In genomic region chr3:57303520-57303919, GRCh38 we compare ENCODE assay signal across 10 cellular contexts. TPM values are rescaled to one million over a fixed set of nuclear protein-coding genes. Genes with fewer than 3 reads are reported as not detected.
"Had no signal": no experiment of that assay in that cellular context is flagged by ENCODE, and none has a peak within 500 bp of the region (broad histone marks: within the 10 kb centered on the region; RNA-seq: fewer than 3 reads in every experiment).

No MANE protein-coding gene starts in this region.

RNA-seq across cellular contexts. Expression of gene ASB14, which starts 11.0 kb away (rescaled TPM):
- total RNA-seq: glomerular endothelial cell; liver; mucosa of gallbladder; naive thymus-derived CD4-positive, alpha-beta T cell; osteocyte; prostate gland; suprapubic skin; transverse colon; vagina had no signal
- polyA plus RNA-seq: small intestine had no signal
